In the genomic region with DNA sequence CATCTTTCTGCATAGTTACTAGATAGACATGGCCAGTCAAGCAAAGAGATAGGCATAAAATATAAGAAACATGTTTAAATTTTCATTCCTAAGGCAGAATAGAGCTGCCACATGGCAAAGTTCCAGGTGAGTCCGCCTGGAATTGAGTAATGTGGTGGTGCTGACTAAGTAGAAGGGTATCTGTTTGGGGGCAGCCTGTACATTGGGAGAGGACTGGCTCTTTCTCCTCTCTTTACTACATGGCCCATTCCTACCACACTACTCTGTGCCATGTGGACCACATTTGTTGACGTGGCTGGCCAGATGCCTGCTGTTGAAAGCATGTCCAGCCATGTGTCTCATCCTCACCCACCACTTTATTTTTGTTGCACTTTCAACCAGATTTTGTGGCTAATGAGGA, we compare ENCODE assay signal across 15 cellular contexts.
A peak's percentile ranks its signal among the peaks of the same experiment; 100 is the strongest.
DNase-seq lines count a peak whose midpoint lies in the region; TF ChIP-seq lines count a peak whose summit lies in the region.
"Had no signal": no experiment of that assay in that cellular context is flagged by ENCODE, and none has a peak within 500 bp of the region (broad histone marks: within the 10 kb centered on the region; RNA-seq: fewer than 3 reads in every experiment).

No MANE protein-coding gene starts in this region.

- CTCF ChIA-PET in SK-N-SH (lab: Yijun Ruan, JAX) (no interaction called here), Caco-2 (lab: Charles Lee) (no interaction called here)

- H3K36me3 ChIP-seq in SK-N-SH (replicated peaks in 1 of 2; ENCODE audit: control insufficient read depth in 1 of 2, insufficient read depth in 2 of 2, low read length in 1 of 2) (no peaks in the 10 kb centered on the region), Caco-2 (ENCODE audit: control insufficient read depth, insufficient read depth, low read length) (no peaks in the 10 kb centered on the region)

- TF ChIP-seq CTCF in SK-N-SH (IDR thresholded peaks at IDR 0.05) (no peak), fibroblast of pulmonary artery (IDR thresholded peaks at IDR 0.05; ENCODE audit: low read length, missing control alignments) (no peak), Caco-2 (IDR thresholded peaks at IDR 0.05; ENCODE audit: insufficient read depth in 1 of 2, low read depth in 1 of 2, low read length in 1 of 2, severe bottlenecking in 1 of 2, unreplicated experiment in 1 of 2) (no peak)

- no peaks in the 10 kb centered on the region for H3K27me3 ChIP-seq in SK-N-SH (ENCODE audit: insufficient read depth)
- H3K27me3 ChIP-seq in Caco-2 (replicated peaks; ENCODE audit: control insufficient read depth, insufficient read depth, low read length) = no peaks in the 10 kb centered on the region

- H3K27ac ChIP-seq in SK-N-SH (ENCODE audit: low read depth in 2 of 2, low read length in 1 of 2) = peak overlapping the region in 1 of 2 experiments; percentile 49; a peak in 1 of 4 replicates

- H3K4me3 ChIP-seq in SK-N-SH (ENCODE audit: low read depth in 2 of 2, low read length in 1 of 2) (no peak overlapping the region), fibroblast of pulmonary artery (replicated peaks; ENCODE audit: low read depth, low read length) (no peak overlapping the region), Caco-2 (ENCODE audit: low read depth, low read length) (no peak overlapping the region)

- H3K4me3 Mint-ChIP-seq in Caco-2 (ENCODE audit: unreplicated experiment) = no peak overlapping the region
- H3K4me3 Mint-ChIP-seq: activated CD8-positive, alpha-beta T cell treated with anti-CD3 and anti-CD28 coated beads, Interleukin-2, amount 10 ng/mL, durations not matched to agents 7 days and 5 days; effector memory CD8-positive, alpha-beta T cell; natural killer cell treated with Interleukin-12 subunit alpha and Interleukin-12 subunit beta and Interleukin-15 and Interleukin-18, amount 100 ng/mL, for 72 hours; T-helper 1 cell treated with Interleukin-12 subunit alpha and Interleukin-12 subunit beta and Interleukin-4 antibody, amounts not matched to agents 30 μg/mL and 1 μg/mL, for 36 hours had no signal

- TF ChIP-seq RAD21 in SK-N-SH (IDR thresholded peaks at IDR 0.05; ENCODE audit: low read length) = no peak

- DNase-seq in HCEC 1CT (peak; percentile 95), SK-N-SH (peak; percentile 11), fibroblast of pulmonary artery (ENCODE audit: low read depth) (peak; percentile 85), smooth muscle cell of the brain vasculature (ENCODE audit: low read depth, low spot score) (peak; percentile 49), Caco-2 (no peak), NCI-H2029 treated with DMSO at 0.1 percent for 48 hours (lab: John Stamatoyannopoulos, UW) (no peak)
- DNase-seq in activated naive CD4-positive, alpha-beta T cell treated with anti-CD3 and anti-CD28 coated beads, Interleukin-2, amount 50 U/mL, for 16 hours = no peak
- DNase-seq: activated CD8-positive, alpha-beta T cell treated with anti-CD3 and anti-CD28 coated beads, Interleukin-2, amount 10 ng/mL, durations not matched to agents 7 days and 5 days; DMS79 treated with DMSO at 0.1 percent for 48 hours; effector memory CD8-positive, alpha-beta T cell; NCI-H1436 treated with DMSO at 0.1 percent for 48 hours; stimulated activated naive CD4-positive, alpha-beta T cell had no signal

- H3K4me1 Mint-ChIP-seq in Caco-2 (ENCODE audit: low read depth, unreplicated experiment) = no peaks in the 10 kb centered on the region

- H3F3A ChIP-seq in SK-N-SH (replicated peaks; ENCODE audit: insufficient read depth) = peaks cover 18% of the 10 kb centered on the region

- H3K79me2 ChIP-seq in SK-N-SH (ENCODE audit: insufficient read depth) = no peaks in the 10 kb centered on the region

- H4K20me1 ChIP-seq in SK-N-SH (ENCODE audit: insufficient read depth) = no peaks in the 10 kb centered on the region

- H3K9me2 ChIP-seq in SK-N-SH = no peaks in the 10 kb centered on the region

- H3K4me1 ChIP-seq in SK-N-SH (ENCODE audit: control insufficient read depth in 1 of 2, insufficient read depth in 2 of 2, low read depth in 1 of 2, low read length in 1 of 2) (peaks cover 0 to 4% of the 10 kb centered on the region in 2 experiments; a peak in 1 of 4 replicates), Caco-2 (no peaks in the 10 kb centered on the region)

- H3K4me2 ChIP-seq in SK-N-SH = no peak overlapping the region

- peak in 1 of 2 experiments; percentile 71; a peak in 1 of 4 replicates for TF ChIP-seq EP300 in SK-N-SH (IDR thresholded peaks at IDR 0.05; ENCODE audit: borderline replicate concordance in 1 of 2, low read depth in 1 of 2, low read length in 1 of 2)

- BruUV-seq in Caco-2 (replicated peaks; lab: Mats Ljungman, UMichigan) = no TSS peak

- H3K27me3 Mint-ChIP-seq in Caco-2 (ENCODE audit: insufficient read depth, unreplicated experiment) = peaks cover 13% of the 10 kb centered on the region
- H3K27me3 Mint-ChIP-seq: effector memory CD8-positive, alpha-beta T cell; natural killer cell treated with Interleukin-12 subunit alpha and Interleukin-12 subunit beta and Interleukin-15 and Interleukin-18, amount 100 ng/mL, for 72 hours had no signal

- intact Hi-C loops in Caco-2 (cut with micrococcal nuclease; ENCODE audit: unreplicated experiment) = no loop called here

- POLR2A ChIA-PET in SK-N-SH (lab: Yijun Ruan, JAX) (no interaction called here), Caco-2 (lab: Charles Lee) (no interaction called here)

- no peak overlapping the region for H2AFZ ChIP-seq in SK-N-SH (ENCODE audit: low read depth)

- no peaks in the 10 kb centered on the region for H3K36me3 Mint-ChIP-seq in Caco-2 (ENCODE audit: insufficient read depth, unreplicated experiment)
- H3K36me3 Mint-ChIP-seq: activated naive CD4-positive, alpha-beta T cell treated with anti-CD3 and anti-CD28 coated beads, Interleukin-2, amount 50 U/mL, for 72 hours; natural killer cell treated with Interleukin-12 subunit alpha and Interleukin-12 subunit beta and Interleukin-15 and Interleukin-18, amount 100 ng/mL, for 72 hours had no signal

- no peaks in the 10 kb centered on the region for H3K9me3 Mint-ChIP-seq in Caco-2 (ENCODE audit: unreplicated experiment)
- H3K9me3 Mint-ChIP-seq: activated naive CD4-positive, alpha-beta T cell treated with anti-CD3 and anti-CD28 coated beads, Interleukin-2, amount 50 U/mL, for 72 hours; natural killer cell treated with Interleukin-12 subunit alpha and Interleukin-12 subunit beta and Interleukin-15 and Interleukin-18, amount 100 ng/mL, for 72 hours; T-helper 1 cell treated with Interleukin-12 subunit alpha and Interleukin-12 subunit beta and Interleukin-4 antibody, amounts not matched to agents 30 μg/mL and 1 μg/mL, for 36 hours had no signal

- no peak overlapping the region for H3K27ac Mint-ChIP-seq in Caco-2 (ENCODE audit: unreplicated experiment)
- H3K27ac Mint-ChIP-seq: activated CD8-positive, alpha-beta T cell treated with anti-CD3 and anti-CD28 coated beads, Interleukin-2, amount 10 ng/mL, durations not matched to agents 7 days and 5 days; activated naive CD4-positive, alpha-beta T cell treated with anti-CD3 and anti-CD28 coated beads, Interleukin-2, amount 50 U/mL, for 72 hours; effector memory CD8-positive, alpha-beta T cell; natural killer cell treated with Interleukin-12 subunit alpha and Interleukin-12 subunit beta and Interleukin-15 and Interleukin-18, amount 100 ng/mL, for 72 hours; T-helper 1 cell treated with Interleukin-12 subunit alpha and Interleukin-12 subunit beta and Interleukin-4 antibody, amounts not matched to agents 30 μg/mL and 1 μg/mL, for 36 hours had no signal

- H3K9me3 ChIP-seq in SK-N-SH (no peaks in the 10 kb centered on the region), Caco-2 (no peaks in the 10 kb centered on the region)

- WGBS in SK-N-SH (ENCODE audit: low lambda C conversion rate) = 11% methylated on average over 2 of the region's 2 CpGs

- no peak overlapping the region for H3K9ac ChIP-seq in SK-N-SH

TF ChIP-seq in SK-N-SH, 30 proteins besides CTCF, POLR2A, EP300 and RAD21 (continues in another document):
- TF ChIP-seq, protein P1, sequence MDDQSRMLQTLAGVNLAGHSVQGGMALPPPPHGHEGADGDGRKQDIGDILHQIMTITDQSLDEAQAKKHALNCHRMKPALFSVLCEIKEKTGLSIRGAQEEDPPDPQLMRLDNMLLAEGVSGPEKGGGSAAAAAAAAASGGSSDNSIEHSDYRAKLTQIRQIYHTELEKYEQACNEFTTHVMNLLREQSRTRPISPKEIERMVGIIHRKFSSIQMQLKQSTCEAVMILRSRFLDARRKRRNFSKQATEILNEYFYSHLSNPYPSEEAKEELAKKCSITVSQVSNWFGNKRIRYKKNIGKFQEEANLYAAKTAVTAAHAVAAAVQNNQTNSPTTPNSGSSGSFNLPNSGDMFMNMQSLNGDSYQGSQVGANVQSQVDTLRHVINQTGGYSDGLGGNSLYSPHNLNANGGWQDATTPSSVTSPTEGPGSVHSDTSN (IDR thresholded peaks at IDR 0.05) = peak; percentile 48
- no peak for TF ChIP-seq MXI1 (IDR thresholded peaks at IDR 0.05; ENCODE audit: low read depth, low read length)
- TF ChIP-seq, protein P2, sequence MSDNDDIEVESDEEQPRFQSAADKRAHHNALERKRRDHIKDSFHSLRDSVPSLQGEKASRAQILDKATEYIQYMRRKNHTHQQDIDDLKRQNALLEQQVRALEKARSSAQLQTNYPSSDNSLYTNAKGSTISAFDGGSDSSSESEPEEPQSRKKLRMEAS (IDR thresholded peaks at IDR 0.05; ENCODE audit: low read depth) = peak; percentile 93
- TF ChIP-seq FOSL2 (IDR thresholded peaks at IDR 0.05; ENCODE audit: borderline replicate concordance, low read depth) = peak; percentile 73; the same call in 1 of the 2 replicates
- TF ChIP-seq NFIC (IDR thresholded peaks at IDR 0.05; ENCODE audit: borderline replicate concordance) = peak; percentile 93
- TF ChIP-seq, protein P3, sequence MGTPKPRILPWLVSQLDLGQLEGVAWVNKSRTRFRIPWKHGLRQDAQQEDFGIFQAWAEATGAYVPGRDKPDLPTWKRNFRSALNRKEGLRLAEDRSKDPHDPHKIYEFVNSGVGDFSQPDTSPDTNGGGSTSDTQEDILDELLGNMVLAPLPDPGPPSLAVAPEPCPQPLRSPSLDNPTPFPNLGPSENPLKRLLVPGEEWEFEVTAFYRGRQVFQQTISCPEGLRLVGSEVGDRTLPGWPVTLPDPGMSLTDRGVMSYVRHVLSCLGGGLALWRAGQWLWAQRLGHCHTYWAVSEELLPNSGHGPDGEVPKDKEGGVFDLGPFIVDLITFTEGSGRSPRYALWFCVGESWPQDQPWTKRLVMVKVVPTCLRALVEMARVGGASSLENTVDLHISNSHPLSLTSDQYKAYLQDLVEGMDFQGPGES (IDR thresholded peaks at IDR 0.05; ENCODE audit: low read depth, low read length) = no peak
- no peak for TF ChIP-seq FOXM1 (IDR thresholded peaks at IDR 0.05; ENCODE audit: low read depth)
- TF ChIP-seq JUND (IDR thresholded peaks at IDR 0.05) = peak; percentile 81
- TF ChIP-seq CHD2 (IDR thresholded peaks at IDR 0.05; ENCODE audit: low read length, partially characterized antibody) = no peak
- peak; percentile 79 for TF ChIP-seq TEAD4 (IDR thresholded peaks at IDR 0.05; ENCODE audit: borderline replicate concordance, insufficient read depth)

Comparison
In these comparisons a context has a peak if more than half of its experiments do, and no peak if none do; other contexts are left out.
1. DNase-seq: peak in HCEC 1CT (single experiment), SK-N-SH (single experiment), fibroblast of pulmonary artery (single experiment) and smooth muscle cell of the brain vasculature (single experiment); none in Caco-2 (0 of 2), activated naive CD4-positive, alpha-beta T cell treated with anti-CD3 and anti-CD28 coated beads, Interleukin-2, amount 50 U/mL, for 16 hours (single experiment) and NCI-H2029 treated with DMSO at 0.1 percent for 48 hours (single experiment).